In genomic region chr16:89723279-89724250, GRCh38 we compare ENCODE assay signal across 8 cellular contexts. TPM values are rescaled to one million over a fixed set of nuclear protein-coding genes. Genes with fewer than 3 reads are reported as not detected.
DNase-seq lines count a peak whose midpoint lies in the region; ATAC-seq and TF ChIP-seq lines count a peak whose summit lies in the region.

No MANE protein-coding gene starts in this region.

- no peaks in the 10 kb centered on the region for H3K27me3 ChIP-seq in brain microvascular endothelial cell (replicated peaks)

- DNase-seq in CD1c-positive myeloid dendritic cell (ENCODE audit: extremely low spot score) (peak; percentile 54), brain microvascular endothelial cell (no peak), mesothelial cell of epicardium (ENCODE audit: low spot score in 2 of 2, unreplicated experiment in 2 of 2) (no peak), substantia nigra (lab: John Stamatoyannopoulos, UW) (peak; percentile 69 to 98 (median 95)), ecto neural progenitor cell (ENCODE audit: low spot score) (no peak)
- DNase-seq in activated CD4-positive, CD25-positive, alpha-beta regulatory T cell (lab: John Stamatoyannopoulos, UW), result peak in 3 of 4 experiments; percentile 37 to 61 (median 56)

- peak overlapping the region; percentile 65 for H3K4me3 Mint-ChIP-seq in mesothelial cell of epicardium

- no peak overlapping the region for H3K27ac ChIP-seq in brain microvascular endothelial cell
- H3K27ac ChIP-seq in substantia nigra (ENCODE audit: low read depth, low read length, poor library complexity, severe bottlenecking), result peak overlapping the region; percentile 99

- no peak overlapping the region for H3K27ac Mint-ChIP-seq in mesothelial cell of epicardium

- H3K27me3 Mint-ChIP-seq in mesothelial cell of epicardium (ENCODE audit: low read depth), result no peaks in the 10 kb centered on the region

- H3K4me3 ChIP-seq in brain microvascular endothelial cell (ENCODE audit: low read depth, low read length), result peak overlapping the region; percentile 70

- H3K36me3 Mint-ChIP-seq in mesothelial cell of epicardium, result peaks cover 8% of the 10 kb centered on the region

- peaks cover 33% of the 10 kb centered on the region for H3K36me3 ChIP-seq in brain microvascular endothelial cell (replicated peaks)

- TF ChIP-seq CTCF in brain microvascular endothelial cell (IDR thresholded peaks at IDR 0.05; ENCODE audit: low read depth, low read length, missing control alignments), result no peak
- no peak for TF ChIP-seq CTCF in mesothelial cell of epicardium (IDR thresholded peaks at IDR 0.05; ENCODE audit: unreplicated experiment)

- no peaks in the 10 kb centered on the region for H3K9me3 Mint-ChIP-seq in mesothelial cell of epicardium

- ATAC-seq in GM18858 (IDR thresholded peaks at IDR 0.05; ENCODE audit: unreplicated experiment) (no peak), GM21529 (IDR thresholded peaks at IDR 0.05; ENCODE audit: unreplicated experiment) (no peak)

- H3K4me1 Mint-ChIP-seq in mesothelial cell of epicardium, result peaks cover 16% of the 10 kb centered on the region

- in situ Hi-C loops in brain microvascular endothelial cell (cut with HindIII; ENCODE audit: low pct_ligation_motif_present, low sequenced_read_pairs), result no loop called here

RNA-seq across cellular contexts. Expression of gene ZNF276, which starts 2.2 kb away (rescaled TPM):
- 35.0 to 42.2 TPM (median 39.3 TPM) in 3 replicates for total RNA-seq in mesothelial cell of epicardium

RNA-seq across cellular contexts. Expression of gene VPS9D1, which starts 2.9 kb away (rescaled TPM):
- 17.1 to 18.3 TPM (median 17.5 TPM) in 3 replicates for total RNA-seq in mesothelial cell of epicardium

RNA-seq across cellular contexts. Expression of gene SPATA2L, which starts 22.1 kb away (rescaled TPM):
- total RNA-seq in mesothelial cell of epicardium, result 7.5 to 9.5 TPM (median 8.8 TPM) in 3 replicates

RNA-seq across cellular contexts. Expression of gene CDK10, which starts 37.1 kb away (rescaled TPM):
- 115 to 130 TPM (median 122 TPM) in 3 replicates for total RNA-seq in mesothelial cell of epicardium

Comparison
In these comparisons a context has a peak if more than half of its experiments do, and no peak if none do; other contexts are left out.
1. DNase-seq: peak in CD1c-positive myeloid dendritic cell (single experiment), activated CD4-positive, CD25-positive, alpha-beta regulatory T cell (3 of 4) and substantia nigra (49 of 49); none in brain microvascular endothelial cell (single experiment), mesothelial cell of epicardium (0 of 2) and ecto neural progenitor cell (single experiment).